In genomic region chr1:30766948-30767347, GRCh38 we compare ENCODE assay signal across 13 cellular contexts. TPM values are rescaled to one million over a fixed set of nuclear protein-coding genes. Genes with fewer than 3 reads are reported as not detected.
"Had no signal": no experiment of that assay in that cellular context is flagged by ENCODE, and none has a peak within 500 bp of the region (broad histone marks: within the 10 kb centered on the region; RNA-seq: fewer than 3 reads in every experiment).

No MANE protein-coding gene starts in this region.

RNA-seq across cellular contexts. Expression of gene LAPTM5, which starts 9.4 kb away (rescaled TPM):
- total RNA-seq: fibroblast of villous mesenchyme, foreskin keratinocyte had no signal

RNA-seq across cellular contexts. Expression of gene MATN1, which starts 43.6 kb away (rescaled TPM):
- total RNA-seq: epithelial cell of proximal tubule, esophagus muscularis mucosa, fibroblast of lung, fibroblast of villous mesenchyme, gastroesophageal sphincter, left colon, left lobe of liver, left ventricle myocardium inferior, mammary epithelial cell had no signal
- polyA plus RNA-seq: fibroblast of lung, foreskin keratinocyte, heart left ventricle, immature natural killer cell, liver had no signal
